ENCODE assay signal across 2 cellular contexts in the genomic region with DNA sequence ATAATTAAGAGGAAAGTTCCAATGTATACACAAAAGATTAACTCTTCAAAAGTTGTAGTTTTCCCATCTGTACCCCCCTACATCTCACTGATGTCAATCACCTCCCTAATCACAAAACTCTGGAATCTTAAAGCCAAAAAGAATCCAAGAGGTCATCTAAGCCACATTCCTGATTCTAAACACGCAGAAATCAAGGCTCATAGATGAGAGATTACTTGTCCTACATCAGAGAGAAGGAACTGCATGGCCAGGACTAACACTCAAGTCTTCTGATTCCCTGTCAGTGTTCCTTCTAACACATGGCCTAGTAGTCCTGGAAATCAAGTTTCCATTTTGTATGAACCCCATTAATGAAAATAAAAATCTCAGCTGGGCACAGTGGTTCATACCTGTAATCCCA.
TF ChIP-seq lines count a peak whose summit lies in the region.

No MANE protein-coding gene starts in this region.

TF ChIP-seq in SK-N-SH, 30 proteins besides CTCF, POLR2A, EP300 and RAD21:
- TF ChIP-seq FOXM1 (IDR thresholded peaks at IDR 0.05; ENCODE audit: low read depth) (no peak), SIN3A (IDR thresholded peaks at IDR 0.05; ENCODE audit: borderline replicate concordance, low read depth, low read length) (no peak), POLR2AphosphoS5 (IDR thresholded peaks at IDR 0.05; ENCODE audit: low read depth, low read length) (no peak), MXI1 (IDR thresholded peaks at IDR 0.05; ENCODE audit: low read depth, low read length) (no peak), FOXJ3 (CRISPR knock-in tag; IDR thresholded peaks at IDR 0.05) (no peak), MEF2A (IDR thresholded peaks at IDR 0.05; ENCODE audit: borderline replicate concordance, low read depth) (no peak), ELF1 (IDR thresholded peaks at IDR 0.05) (no peak), EZH2phosphoT487 (IDR thresholded peaks at IDR 0.05; ENCODE audit: borderline replicate concordance, low read depth) (no peak), NFIC (IDR thresholded peaks at IDR 0.05; ENCODE audit: borderline replicate concordance) (no peak), TEAD4 (IDR thresholded peaks at IDR 0.05; ENCODE audit: borderline replicate concordance, insufficient read depth) (no peak), CHD2 (IDR thresholded peaks at IDR 0.05; ENCODE audit: low read length, partially characterized antibody) (no peak), GABPA (IDR thresholded peaks at IDR 0.05; ENCODE audit: low read depth) (no peak), FOSL2 (IDR thresholded peaks at IDR 0.05; ENCODE audit: borderline replicate concordance, low read depth) (no peak), TAF1 (IDR thresholded peaks at IDR 0.05; ENCODE audit: borderline replicate concordance, low read depth, low read length) (no peak), MAX (IDR thresholded peaks at IDR 0.05; ENCODE audit: low read depth) (no peak), YY1 (IDR thresholded peaks at IDR 0.05; ENCODE audit: low read depth) (no peak), NRF1 (IDR thresholded peaks at IDR 0.05; ENCODE audit: low read depth, low read length) (no peak), JUND (IDR thresholded peaks at IDR 0.05) (no peak)
- TF ChIP-seq, protein P1, sequence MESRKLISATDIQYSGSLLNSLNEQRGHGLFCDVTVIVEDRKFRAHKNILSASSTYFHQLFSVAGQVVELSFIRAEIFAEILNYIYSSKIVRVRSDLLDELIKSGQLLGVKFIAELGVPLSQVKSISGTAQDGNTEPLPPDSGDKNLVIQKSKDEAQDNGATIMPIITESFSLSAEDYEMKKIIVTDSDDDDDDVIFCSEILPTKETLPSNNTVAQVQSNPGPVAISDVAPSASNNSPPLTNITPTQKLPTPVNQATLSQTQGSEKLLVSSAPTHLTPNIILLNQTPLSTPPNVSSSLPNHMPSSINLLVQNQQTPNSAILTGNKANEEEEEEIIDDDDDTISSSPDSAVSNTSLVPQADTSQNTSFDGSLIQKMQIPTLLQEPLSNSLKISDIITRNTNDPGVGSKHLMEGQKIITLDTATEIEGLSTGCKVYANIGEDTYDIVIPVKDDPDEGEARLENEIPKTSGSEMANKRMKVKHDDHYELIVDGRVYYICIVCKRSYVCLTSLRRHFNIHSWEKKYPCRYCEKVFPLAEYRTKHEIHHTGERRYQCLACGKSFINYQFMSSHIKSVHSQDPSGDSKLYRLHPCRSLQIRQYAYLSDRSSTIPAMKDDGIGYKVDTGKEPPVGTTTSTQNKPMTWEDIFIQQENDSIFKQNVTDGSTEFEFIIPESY (IDR thresholded peaks at IDR 0.05; ENCODE audit: borderline replicate concordance, low read depth), result no peak

TF ChIP-seq in SK-N-SH treated with all-trans-retinoic acid at 6 μM for 48 hours, 23 proteins besides CTCF, POLR2A, EP300 and RAD21:
- TF ChIP-seq SNAI2 (CRISPR knock-in tag; IDR thresholded peaks at IDR 0.05) (no peak), TSHZ2 (CRISPR knock-in tag; IDR thresholded peaks at IDR 0.05) (no peak), CSRNP3 (CRISPR knock-in tag; IDR thresholded peaks at IDR 0.05) (no peak), ZNF70 (CRISPR knock-in tag; IDR thresholded peaks at IDR 0.05) (no peak), ZFP3 (CRISPR knock-in tag; IDR thresholded peaks at IDR 0.05) (no peak), TCF4 (CRISPR knock-in tag; IDR thresholded peaks at IDR 0.05; ENCODE audit: borderline replicate concordance) (no peak), BACH2 (CRISPR knock-in tag; IDR thresholded peaks at IDR 0.05; ENCODE audit: borderline replicate concordance) (no peak), ZC3H10 (CRISPR knock-in tag; IDR thresholded peaks at IDR 0.05) (no peak), OSR1 (CRISPR knock-in tag; IDR thresholded peaks at IDR 0.05) (no peak), ZNF8 (CRISPR knock-in tag; IDR thresholded peaks at IDR 0.05) (no peak), ISL1 (CRISPR knock-in tag; IDR thresholded peaks at IDR 0.05) (no peak), ESRRG (CRISPR knock-in tag; IDR thresholded peaks at IDR 0.05) (no peak), CSDC2 (CRISPR knock-in tag; IDR thresholded peaks at IDR 0.05) (no peak), GLIS3 (CRISPR knock-in tag; IDR thresholded peaks at IDR 0.05) (no peak), TOX (CRISPR knock-in tag; IDR thresholded peaks at IDR 0.05; ENCODE audit: borderline replicate concordance) (no peak), ZNF565 (CRISPR knock-in tag; conservative IDR thresholded peaks at IDR 0.05; ENCODE audit: low read depth) (no peak), PATZ1 (CRISPR knock-in tag; IDR thresholded peaks at IDR 0.05; ENCODE audit: borderline replicate concordance) (no peak), RARB (CRISPR knock-in tag; IDR thresholded peaks at IDR 0.05) (no peak), PPARA (CRISPR knock-in tag; IDR thresholded peaks at IDR 0.05; ENCODE audit: borderline replicate concordance) (no peak)
